Comparison of ENCODE assay signal across 1 cellular context in the genomic region with DNA sequence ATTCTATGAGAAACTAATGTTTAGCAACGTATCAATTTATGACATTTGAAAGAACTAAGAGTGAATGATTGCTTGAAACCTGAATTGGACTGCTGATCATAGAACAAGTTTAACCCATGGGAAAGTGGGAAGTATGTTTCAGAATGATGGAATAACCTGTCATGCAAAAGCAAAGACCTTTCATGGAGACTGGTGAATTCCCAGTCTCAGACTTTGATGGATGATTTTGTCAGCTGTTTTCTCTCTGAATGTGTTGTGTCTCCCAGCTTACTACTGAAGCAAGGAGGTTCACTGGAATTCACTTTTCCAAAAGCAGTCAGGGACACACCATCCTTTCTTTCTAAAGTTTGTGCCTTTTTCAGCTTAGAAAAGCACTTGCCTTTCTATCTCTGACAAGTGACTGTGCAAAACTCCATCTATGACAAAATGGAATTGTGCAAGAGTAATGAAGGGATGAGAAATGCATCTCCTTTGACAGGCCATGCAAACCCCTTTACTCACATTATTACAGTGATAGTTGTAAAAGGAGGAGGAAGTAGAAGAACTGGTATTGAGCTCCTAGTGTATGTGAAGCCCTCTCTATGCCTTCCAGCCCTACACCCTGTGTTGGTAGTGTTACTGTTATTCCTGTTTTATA.
TF ChIP-seq lines count a peak whose summit lies in the region.

No MANE protein-coding gene starts in this region.

TF ChIP-seq in SK-N-SH treated with all-trans-retinoic acid at 6 μM for 48 hours, 23 proteins besides CTCF, POLR2A, EP300 and RAD21 (continued from another document):
- TF ChIP-seq, protein P1, sequence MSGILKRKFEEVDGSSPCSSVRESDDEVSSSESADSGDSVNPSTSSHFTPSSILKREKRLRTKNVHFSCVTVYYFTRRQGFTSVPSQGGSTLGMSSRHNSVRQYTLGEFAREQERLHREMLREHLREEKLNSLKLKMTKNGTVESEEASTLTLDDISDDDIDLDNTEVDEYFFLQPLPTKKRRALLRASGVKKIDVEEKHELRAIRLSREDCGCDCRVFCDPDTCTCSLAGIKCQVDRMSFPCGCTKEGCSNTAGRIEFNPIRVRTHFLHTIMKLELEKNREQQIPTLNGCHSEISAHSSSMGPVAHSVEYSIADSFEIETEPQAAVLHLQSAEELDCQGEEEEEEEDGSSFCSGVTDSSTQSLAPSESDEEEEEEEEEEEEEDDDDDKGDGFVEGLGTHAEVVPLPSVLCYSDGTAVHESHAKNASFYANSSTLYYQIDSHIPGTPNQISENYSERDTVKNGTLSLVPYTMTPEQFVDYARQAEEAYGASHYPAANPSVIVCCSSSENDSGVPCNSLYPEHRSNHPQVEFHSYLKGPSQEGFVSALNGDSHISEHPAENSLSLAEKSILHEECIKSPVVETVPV (CRISPR knock-in tag; IDR thresholded peaks at IDR 0.05), result no peak
